8 cellular contexts compared by ENCODE assay signal in genomic region chr21:26171310-26172100, GRCh38. TPM values are rescaled to one million over a fixed set of nuclear protein-coding genes. Genes with fewer than 3 reads are reported as not detected.
DNase-seq lines count a peak whose midpoint lies in the region; ATAC-seq and TF ChIP-seq lines count a peak whose summit lies in the region.

No MANE protein-coding gene starts in this region.

- no peak for TF ChIP-seq CTCF in type B pancreatic cell (conservative IDR thresholded peaks at IDR 0.05)

- CTCF ChIA-PET in activated naive CD4-positive, alpha-beta T cell treated with anti-CD3 and anti-CD28 coated beads, Interleukin-2, amount 10 ng/mL, durations not matched to agents 7 days and 5 days (lab: Charles Lee) = interaction anchor here (0.6 to 4.6 kb wide), 12 partner anchors 10 to 564 kb away, joined by 3 to 36 read pairs (median 5); partner anchors contain the start of gene MRPL39

- no peak overlapping the region for H3K4ac ChIP-seq in mesenchymal stem cell (ENCODE audit: low read depth in 1 of 2, low read length in 2 of 2)

- H2BK5ac ChIP-seq in mesenchymal stem cell (ENCODE audit: low read depth, low read length, poor library complexity, severe bottlenecking) = no peak overlapping the region

- peaks cover 0 to 4% of the 10 kb centered on the region in 2 experiments for H3K36me3 ChIP-seq in mesenchymal stem cell (ENCODE audit: control insufficient read depth in 1 of 2, insufficient read depth in 2 of 2, low read depth in 1 of 2, low read length in 2 of 2)

- H3K27me3 ChIP-seq in mesenchymal stem cell (ENCODE audit: control insufficient read depth in 1 of 2, insufficient read depth in 1 of 2, low read length in 2 of 2) = no peaks in the 10 kb centered on the region

- no peak overlapping the region for H3K18ac ChIP-seq in mesenchymal stem cell (ENCODE audit: low read depth in 1 of 2, low read length in 2 of 2)

- H3K79me1 ChIP-seq in mesenchymal stem cell (replicated peaks; ENCODE audit: low read length, poor library complexity, severe bottlenecking) = no peaks in the 10 kb centered on the region

- H3K27ac ChIP-seq in caudate nucleus (ENCODE audit: low read depth, low read length) (peak overlapping the region; percentile 96), mesenchymal stem cell (ENCODE audit: low read length, poor library complexity, severe bottlenecking) (no peak overlapping the region)

- H2BK120ac ChIP-seq in mesenchymal stem cell (ENCODE audit: low read depth, low read length) = no peak overlapping the region

- peak overlapping the region; percentile 78 for H3K4me3 Mint-ChIP-seq in activated naive CD4-positive, alpha-beta T cell treated with anti-CD3 and anti-CD28 coated beads, Interleukin-2, amount 10 ng/mL, durations not matched to agents 7 days and 5 days
- H3K4me3 Mint-ChIP-seq in type B pancreatic cell = peak overlapping the region; percentile 98

- H4K91ac ChIP-seq in mesenchymal stem cell (ENCODE audit: low read length) = no peak overlapping the region

- no peak overlapping the region for H2AK5ac ChIP-seq in mesenchymal stem cell (ENCODE audit: low read length, severe bottlenecking)

- DNase-seq in activated naive CD4-positive, alpha-beta T cell treated with anti-CD3 and anti-CD28 coated beads, Interleukin-2, amount 10 ng/mL, durations not matched to agents 7 days and 5 days = no peak
- no peak for DNase-seq in activated naive CD4-positive, alpha-beta T cell (lab: John Stamatoyannopoulos, UW)
- peak in 3 of 61 donors; percentile 9 to 45 (median 18) for DNase-seq in caudate nucleus (lab: John Stamatoyannopoulos, UW)
- no peak for DNase-seq in mesenchymal stem cell
- no peak for DNase-seq in type B pancreatic cell (ENCODE audit: extremely low spot score, unreplicated experiment)
- no peak for DNase-seq in NCI-H2171 treated with DMSO at 0.1 percent for 48 hours (lab: John Stamatoyannopoulos, UW)
- DNase-seq in NCI-H2196 treated with DMSO at 0.1 percent for 48 hours (lab: John Stamatoyannopoulos, UW; ENCODE audit: unreplicated experiment) = no peak

- peak overlapping the region; percentile 29 for H3K27ac Mint-ChIP-seq in activated naive CD4-positive, alpha-beta T cell treated with anti-CD3 and anti-CD28 coated beads, Interleukin-2, amount 10 ng/mL, durations not matched to agents 7 days and 5 days
- H3K27ac Mint-ChIP-seq in type B pancreatic cell = peak overlapping the region; percentile 80

- H2BK12ac ChIP-seq in mesenchymal stem cell (ENCODE audit: low read length in 2 of 2) = no peak overlapping the region

- no peak overlapping the region for H3K23ac ChIP-seq in mesenchymal stem cell (ENCODE audit: low read length in 2 of 2)

- peak overlapping the region; percentile 98 for H3K4me2 ChIP-seq in mesenchymal stem cell (ENCODE audit: low read length, poor library complexity, severe bottlenecking)

- H3K4me3 ChIP-seq in mesenchymal stem cell (ENCODE audit: insufficient read depth in 1 of 2, low read depth in 1 of 2, low read length in 2 of 2) = peak overlapping the region in 1 of 2 experiments; percentile 93

- H3K9me3 ChIP-seq in mesenchymal stem cell (ENCODE audit: control insufficient read depth, low read length) = no peaks in the 10 kb centered on the region

- no peak overlapping the region for H2BK15ac ChIP-seq in mesenchymal stem cell (ENCODE audit: low read depth, poor library complexity, severe bottlenecking)

- H2AFZ ChIP-seq in mesenchymal stem cell (ENCODE audit: low read depth, low read length) = peak overlapping the region; percentile 84

- ATAC-seq in GM19324 (IDR thresholded peaks at IDR 0.05; ENCODE audit: low FRiP score, unreplicated experiment) = no peak

- peaks cover 2% of the 10 kb centered on the region for H3K4me1 ChIP-seq in mesenchymal stem cell (ENCODE audit: control insufficient read depth, insufficient read depth, low read depth, low read length)

- H3K9ac ChIP-seq in mesenchymal stem cell (ENCODE audit: low read length) = peak overlapping the region; percentile 84

- peaks cover 14% of the 10 kb centered on the region for H3K4me1 Mint-ChIP-seq in activated naive CD4-positive, alpha-beta T cell treated with anti-CD3 and anti-CD28 coated beads, Interleukin-2, amount 10 ng/mL, durations not matched to agents 7 days and 5 days
- H3K4me1 Mint-ChIP-seq in type B pancreatic cell (ENCODE audit: unreplicated experiment) = peaks cover 20% of the 10 kb centered on the region

- 63% methylated on average over 16 of the region's 17 CpGs for WGBS in mesenchymal stem cell

- peaks cover 2% of the 10 kb centered on the region for H3K36me3 Mint-ChIP-seq in activated naive CD4-positive, alpha-beta T cell treated with anti-CD3 and anti-CD28 coated beads, Interleukin-2, amount 10 ng/mL, durations not matched to agents 7 days and 5 days
- H3K36me3 Mint-ChIP-seq in type B pancreatic cell = no peaks in the 10 kb centered on the region

- no peaks in the 10 kb centered on the region for H3K9me3 Mint-ChIP-seq in activated naive CD4-positive, alpha-beta T cell treated with anti-CD3 and anti-CD28 coated beads, Interleukin-2, amount 10 ng/mL, durations not matched to agents 7 days and 5 days
- H3K9me3 Mint-ChIP-seq in type B pancreatic cell = no peaks in the 10 kb centered on the region

- H4K8ac ChIP-seq in mesenchymal stem cell (ENCODE audit: low read length) = no peak overlapping the region

- H3K14ac ChIP-seq in mesenchymal stem cell (ENCODE audit: low read length in 2 of 2) = no peak overlapping the region

- H3K27me3 Mint-ChIP-seq in activated naive CD4-positive, alpha-beta T cell treated with anti-CD3 and anti-CD28 coated beads, Interleukin-2, amount 10 ng/mL, durations not matched to agents 7 days and 5 days = peaks cover 5% of the 10 kb centered on the region
- H3K27me3 Mint-ChIP-seq in type B pancreatic cell = peaks cover 8% of the 10 kb centered on the region

RNA-seq across cellular contexts. Expression of gene APP, which starts 0.9 kb away (rescaled TPM):
- 698 TPM for polyA plus RNA-seq in mesenchymal stem cell (2013, experiment 1 of 2)
- 694 TPM for polyA plus RNA-seq in mesenchymal stem cell (2013, experiment 2 of 2)
- total RNA-seq in type B pancreatic cell (ENCODE audit: low replicate concordance) = 329 and 415 TPM in 2 replicates
